Comparison of ENCODE assay signal across 36 cellular contexts in genomic region chr1:168949672-168950071, GRCh38.
"Had no signal": no experiment of that assay in that cellular context is flagged by ENCODE, and none has a peak within 500 bp of the region (broad histone marks: within the 10 kb centered on the region; RNA-seq: fewer than 3 reads in every experiment).

No MANE protein-coding gene starts in this region.

- H3K36me3 Mint-ChIP-seq: activated CD4-positive, alpha-beta memory T cell treated with anti-CD3 and anti-CD28 coated beads for 36 hours; activated naive CD4-positive, alpha-beta T cell treated with anti-CD3 and anti-CD28 coated beads, Interleukin-2, amount 50 U/mL, for 72 hours; activated naive CD8-positive, alpha-beta T cell treated with anti-CD3 and anti-CD28 coated beads for 36 hours; brain had no signal

- H3K27ac Mint-ChIP-seq: activated B cell treated with CpG ODN at 0.5 μM for 24 hours; activated CD4-positive, alpha-beta memory T cell treated with anti-CD3 and anti-CD28 coated beads for 36 hours; activated CD4-positive, alpha-beta T cell treated with anti-CD3 and anti-CD28 coated beads, Interleukin-2, amount 10 ng/mL, durations not matched to agents 24 days and 14 days; activated CD8-positive, alpha-beta T cell treated with anti-CD3 and anti-CD28 coated beads for 36 hours; activated naive CD4-positive, alpha-beta T cell treated with anti-CD3 and anti-CD28 coated beads for 36 hours; activated naive CD4-positive, alpha-beta T cell treated with anti-CD3 and anti-CD28 coated beads, Interleukin-2, amount 50 U/mL, for 72 hours; activated naive CD8-positive, alpha-beta T cell treated with anti-CD3 and anti-CD28 coated beads for 36 hours; activated T-cell treated with anti-CD3 and anti-CD28 coated beads, Interleukin-2, amount 50 U/mL, for 72 hours; activated T-helper 1 cell treated with anti-CD3 and anti-CD28 coated beads, Interleukin-12 subunit alpha, Interleukin-12 subunit beta, Interleukin-2, Interleukin-4 antibody, amounts not matched to agents 30 ng/mL and 10 ng/mL and 1 ng/mL, durations not matched to agents 14 hours and 24 hours and 36 hours; activated T-helper 17 cell treated with anti-CD3 and anti-CD28 coated beads, Interleukin-2, amount 50 U/mL, for 72 hours; brain; T-helper 1 cell treated with Interleukin-12 subunit alpha and Interleukin-12 subunit beta and Interleukin-4 antibody, amounts not matched to agents 30 μg/mL and 1 μg/mL, for 36 hours; T-helper 2 cell treated with Interferon-gamma antibody and Interleukin-4, amounts not matched to agents 5 μg/mL and 100 μg/mL, for 36 hours had no signal

- H3K36me3 ChIP-seq: adrenal gland, cardiac muscle cell had no signal

- H3K27me3 ChIP-seq: adrenal gland, cardiac muscle cell had no signal

- H3K4me1 Mint-ChIP-seq: activated B cell treated with CpG ODN at 0.5 μM for 24 hours; activated CD4-positive, alpha-beta T cell treated with anti-CD3 and anti-CD28 coated beads, Interleukin-2, amount 10 ng/mL, durations not matched to agents 24 days and 14 days; activated naive CD8-positive, alpha-beta T cell treated with anti-CD3 and anti-CD28 coated beads for 36 hours; activated T-helper 17 cell treated with anti-CD3 and anti-CD28 coated beads, Interleukin-2, amount 50 U/mL, for 72 hours; central memory CD8-positive, alpha-beta T cell had no signal

- H3K4me3 Mint-ChIP-seq: activated B cell treated with CpG ODN at 0.5 μM for 24 hours; activated CD4-positive, alpha-beta memory T cell treated with anti-CD3 and anti-CD28 coated beads for 36 hours; activated CD4-positive, alpha-beta T cell treated with anti-CD3 and anti-CD28 coated beads, Interleukin-2, amount 10 ng/mL, durations not matched to agents 24 days and 14 days; activated CD8-positive, alpha-beta T cell treated with anti-CD3 and anti-CD28 coated beads for 36 hours; activated naive CD4-positive, alpha-beta T cell treated with anti-CD3 and anti-CD28 coated beads for 36 hours; activated naive CD8-positive, alpha-beta T cell treated with anti-CD3 and anti-CD28 coated beads for 36 hours; activated T-cell treated with anti-CD3 and anti-CD28 coated beads, Interleukin-2, amount 50 U/mL, for 72 hours; activated T-helper 1 cell treated with anti-CD3 and anti-CD28 coated beads, Interleukin-12 subunit alpha, Interleukin-12 subunit beta, Interleukin-2, Interleukin-4 antibody, amounts not matched to agents 30 ng/mL and 10 ng/mL and 1 ng/mL, durations not matched to agents 14 hours and 24 hours and 36 hours; activated T-helper 17 cell treated with anti-CD3 and anti-CD28 coated beads, Interleukin-2, amount 50 U/mL, for 72 hours; brain; central memory CD8-positive, alpha-beta T cell; T-helper 1 cell treated with Interleukin-12 subunit alpha and Interleukin-12 subunit beta and Interleukin-4 antibody, amounts not matched to agents 30 μg/mL and 1 μg/mL, for 36 hours; T-helper 2 cell treated with Interferon-gamma antibody and Interleukin-4, amounts not matched to agents 5 μg/mL and 100 μg/mL, for 36 hours had no signal

- H3K27ac ChIP-seq: adrenal gland, cardiac muscle cell, VCaP had no signal

- H3K4me3 ChIP-seq: adrenal gland, cardiac muscle cell had no signal

- H3K9me3 ChIP-seq: adrenal gland had no signal

- H3K9me3 Mint-ChIP-seq: activated B cell treated with CpG ODN at 0.5 μM for 24 hours; activated CD4-positive, alpha-beta memory T cell treated with anti-CD3 and anti-CD28 coated beads for 36 hours; activated CD8-positive, alpha-beta T cell treated with anti-CD3 and anti-CD28 coated beads for 36 hours; activated naive CD4-positive, alpha-beta T cell treated with anti-CD3 and anti-CD28 coated beads for 36 hours; activated naive CD4-positive, alpha-beta T cell treated with anti-CD3 and anti-CD28 coated beads, Interleukin-2, amount 50 U/mL, for 72 hours; activated naive CD8-positive, alpha-beta T cell treated with anti-CD3 and anti-CD28 coated beads for 36 hours; activated T-cell treated with anti-CD3 and anti-CD28 coated beads, Interleukin-2, amount 50 U/mL, for 72 hours; activated T-helper 1 cell treated with anti-CD3 and anti-CD28 coated beads, Interleukin-12 subunit alpha, Interleukin-12 subunit beta, Interleukin-2, Interleukin-4 antibody, amounts not matched to agents 30 ng/mL and 10 ng/mL and 1 ng/mL, durations not matched to agents 14 hours and 24 hours and 36 hours; activated T-helper 17 cell treated with anti-CD3 and anti-CD28 coated beads, Interleukin-2, amount 50 U/mL, for 72 hours; central memory CD8-positive, alpha-beta T cell; T-helper 1 cell treated with Interleukin-12 subunit alpha and Interleukin-12 subunit beta and Interleukin-4 antibody, amounts not matched to agents 30 μg/mL and 1 μg/mL, for 36 hours; T-helper 2 cell treated with Interferon-gamma antibody and Interleukin-4, amounts not matched to agents 5 μg/mL and 100 μg/mL, for 36 hours had no signal

- DNase-seq: activated B cell treated with CpG ODN at 0.5 μM for 24 hours; activated CD4-positive, alpha-beta memory T cell treated with anti-CD3 and anti-CD28 coated beads for 36 hours; activated CD4-positive, alpha-beta T cell treated with anti-CD3 and anti-CD28 coated beads for 4 hours; activated CD4-positive, alpha-beta T cell treated with anti-CD3 and anti-CD28 coated beads, Interleukin-2, amount 10 ng/mL, durations not matched to agents 24 days and 14 days; activated CD4-positive, alpha-beta T cell treated with anti-CD3 and anti-CD28 coated beads, Interleukin-2, amount 50 U/mL, for 1 hour; activated CD4-positive, alpha-beta T cell treated with anti-CD3 and anti-CD28 coated beads, Interleukin-2, amount 50 U/mL, for 4 hours; activated CD4-positive, CD25-positive, alpha-beta regulatory T cell treated with anti-CD3 and anti-CD28 coated beads, Interleukin-2, amount 50 U/mL, for 72 hours; activated CD8-positive, alpha-beta memory T cell treated with anti-CD3 and anti-CD28 coated beads, Interleukin-2, amount 50 U/mL, for 4 hours; activated CD8-positive, alpha-beta T cell treated with anti-CD3 and anti-CD28 coated beads for 36 hours; activated effector memory CD4-positive, alpha-beta T cell treated with anti-CD3 and anti-CD28 coated beads, Interleukin-2, amount 50 U/mL, for 16 hours; activated gamma-delta T cell treated with Interleukin-2 at 50 U/mL for 16 hours; activated naive CD4-positive, alpha-beta T cell; activated naive CD4-positive, alpha-beta T cell treated with anti-CD3 and anti-CD28 coated beads for 36 hours; activated naive CD4-positive, alpha-beta T cell treated with anti-CD3 and anti-CD28 coated beads, Interleukin-2, amount 50 U/mL, for 16 hours; activated naive CD8-positive, alpha-beta T cell treated with anti-CD3 and anti-CD28 coated beads for 36 hours; activated T-cell treated with anti-CD3 and anti-CD28 coated beads for 4 hours; activated T-cell treated with anti-CD3 and anti-CD28 coated beads, Interleukin-2, amount 50 U/mL, for 1 hour; activated T-cell treated with anti-CD3 and anti-CD28 coated beads, Interleukin-2, amount 50 U/mL, for 72 hours; adrenal gland; amniotic stem cell; aorta; caudate nucleus; cerebellar nuclear complex; T-helper 2 cell; T-helper 9 cell had no signal

- H3K27me3 Mint-ChIP-seq: activated B cell treated with CpG ODN at 0.5 μM for 24 hours; activated CD4-positive, alpha-beta memory T cell treated with anti-CD3 and anti-CD28 coated beads for 36 hours; activated CD8-positive, alpha-beta T cell treated with anti-CD3 and anti-CD28 coated beads for 36 hours; activated naive CD8-positive, alpha-beta T cell treated with anti-CD3 and anti-CD28 coated beads for 36 hours; activated T-helper 17 cell treated with anti-CD3 and anti-CD28 coated beads, Interleukin-2, amount 50 U/mL, for 72 hours had no signal

- FAIRE-seq: bronchial epithelial cell, TTC549 had no signal

- ATAC-seq: activated CD8-positive, alpha-beta T cell treated with anti-CD3 and anti-CD28 coated beads for 36 hours; activated naive CD4-positive, alpha-beta T cell treated with anti-CD3 and anti-CD28 coated beads, Interleukin-2, amount 50 U/mL, for 72 hours; activated T-cell treated with anti-CD3 and anti-CD28 coated beads, Interleukin-2, amount 50 U/mL, for 72 hours; activated T-helper 17 cell treated with anti-CD3 and anti-CD28 coated beads, Interleukin-2, amount 50 U/mL, for 72 hours had no signal
